8 cellular contexts compared by ENCODE assay signal in genomic region chr16:87390641-87391323, GRCh38. TPM values are rescaled to one million over a fixed set of nuclear protein-coding genes. Genes with fewer than 3 reads are reported as not detected.
A peak's percentile ranks its signal among the peaks of the same experiment; 100 is the strongest.
DNase-seq lines count a peak whose midpoint lies in the region; ATAC-seq and TF ChIP-seq lines count a peak whose summit lies in the region.

No MANE protein-coding gene starts in this region.

- peaks cover 23% of the 10 kb centered on the region for H3K4me1 Mint-ChIP-seq in endothelial cell (ENCODE audit: unreplicated experiment)

- TF ChIP-seq CTCF in C4-2B (conservative IDR thresholded peaks at IDR 0.05) (no peak), OCI-LY1 (IDR thresholded peaks at IDR 0.05; ENCODE audit: low read length) (no peak), endothelial cell (IDR thresholded peaks at IDR 0.05; ENCODE audit: unreplicated experiment) (no peak), osteoblast (IDR thresholded peaks at IDR 0.05; ENCODE audit: extremely low read depth, low read depth, low read length) (no peak)

- no peaks in the 10 kb centered on the region for H4K20me1 ChIP-seq in OCI-LY1 (ENCODE audit: insufficient read depth, low read length)
- peaks cover 29% of the 10 kb centered on the region for H4K20me1 ChIP-seq in osteoblast (ENCODE audit: insufficient read depth, low read length)

- H3K36me3 ChIP-seq in OCI-LY1 (ENCODE audit: insufficient read depth, low read length) (peaks cover 4% of the 10 kb centered on the region; the same call in 1 of the 2 replicates), osteoblast (ENCODE audit: insufficient read depth, low read length) (peaks cover 4% of the 10 kb centered on the region)

- H3K27me3 Mint-ChIP-seq in endothelial cell (ENCODE audit: unreplicated experiment), result peaks cover 6% of the 10 kb centered on the region

- peak overlapping the region; percentile 90 for H3K4me3 Mint-ChIP-seq in endothelial cell (ENCODE audit: unreplicated experiment)

- H3K4me3 ChIP-seq in OCI-LY1 (ENCODE audit: low read depth, low read length, poor library complexity, severe bottlenecking), result peak overlapping the region; percentile 87
- H3K4me3 ChIP-seq in osteoblast (ENCODE audit: insufficient read depth, low read length), result peak overlapping the region; percentile 79

- ATAC-seq in HG03135 (IDR thresholded peaks at IDR 0.05; ENCODE audit: unreplicated experiment) (no peak), GM19452 (IDR thresholded peaks at IDR 0.05; ENCODE audit: unreplicated experiment) (no peak)

- H3K27ac ChIP-seq in C4-2B (peak overlapping the region; percentile 86), OCI-LY1 (ENCODE audit: low read depth, low read length, poor library complexity, severe bottlenecking) (peak overlapping the region; percentile 71), osteoblast (ENCODE audit: low read depth, low read length) (peak overlapping the region; percentile 92)

- H3K4me1 ChIP-seq in OCI-LY1 (ENCODE audit: insufficient read depth, low read length, severe bottlenecking) (peaks cover 52% of the 10 kb centered on the region), osteoblast (ENCODE audit: insufficient read depth, low read length) (peaks cover 42% of the 10 kb centered on the region)

- no peaks in the 10 kb centered on the region for H3K9me2 ChIP-seq in OCI-LY1 (ENCODE audit: low read depth, low read length)

- H3K4me2 ChIP-seq in OCI-LY1 (ENCODE audit: low read length) (peak overlapping the region; percentile 93), osteoblast (ENCODE audit: insufficient read depth, low read length) (peak overlapping the region; percentile 86)

- H3K27ac Mint-ChIP-seq in endothelial cell (ENCODE audit: unreplicated experiment), result peak overlapping the region; percentile 93

- no peaks in the 10 kb centered on the region for H3K9me3 Mint-ChIP-seq in endothelial cell (ENCODE audit: unreplicated experiment)

- DNase-seq in endothelial cell (ENCODE audit: low spot score) (no peak), osteoblast (ENCODE audit: insufficient read length, low spot score, missing footprints) (no peak), iPS-NIHi7 (ENCODE audit: extremely low spot score) (no peak)
- DNase-seq in activated CD4-positive, alpha-beta T cell treated with anti-CD3 and anti-CD28 coated beads for 4 hours, result no peak

- H3F3A ChIP-seq in OCI-LY1 (ENCODE audit: insufficient read depth, low read length), result no peaks in the 10 kb centered on the region

- H3K36me3 Mint-ChIP-seq in endothelial cell (ENCODE audit: low read depth, unreplicated experiment), result peaks cover 7% of the 10 kb centered on the region

- H3K27me3 ChIP-seq in OCI-LY1 (ENCODE audit: insufficient read depth, low read length) (no peaks in the 10 kb centered on the region), osteoblast (ENCODE audit: insufficient read depth, low read length) (no peaks in the 10 kb centered on the region)

- peak overlapping the region; percentile 73 for H3K9ac ChIP-seq in OCI-LY1 (ENCODE audit: low read length)

- H3K79me2 ChIP-seq in OCI-LY1 (ENCODE audit: insufficient read depth, low read length) (peaks cover 29% of the 10 kb centered on the region), osteoblast (ENCODE audit: insufficient read depth, low read length) (peaks cover 36% of the 10 kb centered on the region)

- H2AFZ ChIP-seq in OCI-LY1 (ENCODE audit: low read length), result no peak overlapping the region
- H2AFZ ChIP-seq in osteoblast (ENCODE audit: low read length), result no peak overlapping the region

- no peaks in the 10 kb centered on the region for H3K9me3 ChIP-seq in OCI-LY1 (ENCODE audit: low read length)
- no peaks in the 10 kb centered on the region for H3K9me3 ChIP-seq in osteoblast (ENCODE audit: low read depth, low read length)

RNA-seq across cellular contexts. Expression of gene MAP1LC3B, which starts 1.4 kb away (rescaled TPM):
- 71.6 TPM for total RNA-seq in endothelial cell (ENCODE audit: unreplicated experiment)
- 44.5 and 62.5 TPM in 2 replicates for total RNA-seq in osteoblast

RNA-seq across cellular contexts. Expression of gene FBXO31, which starts 7.2 kb away (rescaled TPM):
- total RNA-seq in endothelial cell (ENCODE audit: unreplicated experiment) (13.5 TPM), osteoblast (31.2 and 33.3 TPM in 2 replicates)
